ENCODE assay signal across 1 cellular context in genomic region chr12:75239987-75240386, GRCh38.
TF ChIP-seq lines count a peak whose summit lies in the region.

No MANE protein-coding gene starts in this region.

TF ChIP-seq in GM12878, 131 proteins besides CTCF, POLR2A, EP300 and RAD21 (continued from another document):
- TF ChIP-seq E4F1 (IDR thresholded peaks at IDR 0.05; ENCODE audit: borderline replicate concordance, partially characterized antibody): no peak
- TF ChIP-seq PAX5 (IDR thresholded peaks at IDR 0.05; ENCODE audit: borderline replicate concordance, low read depth, low read length): no peak
- TF ChIP-seq ATF2 (IDR thresholded peaks at IDR 0.05; ENCODE audit: low read length): 0 out of 2 replicates have a peak, but pooled peaks have one; percentile 44
- TF ChIP-seq ATF7 (IDR thresholded peaks at IDR 0.05; ENCODE audit: low read depth): peak; percentile 69; the same call in 1 of the 2 replicates
- TF ChIP-seq SPI1 (IDR thresholded peaks at IDR 0.05; ENCODE audit: borderline replicate concordance, insufficient read depth, low read depth, low read length): peak; percentile 77; the same call in 1 of the 2 replicates
- TF ChIP-seq, protein P1, sequence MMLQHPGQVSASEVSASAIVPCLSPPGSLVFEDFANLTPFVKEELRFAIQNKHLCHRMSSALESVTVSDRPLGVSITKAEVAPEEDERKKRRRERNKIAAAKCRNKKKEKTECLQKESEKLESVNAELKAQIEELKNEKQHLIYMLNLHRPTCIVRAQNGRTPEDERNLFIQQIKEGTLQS (IDR thresholded peaks at IDR 0.05; ENCODE audit: borderline replicate concordance, extremely low read depth, low read depth, low read length): no peak
- no peak for TF ChIP-seq IRF5 (IDR thresholded peaks at IDR 0.05; ENCODE audit: borderline replicate concordance)
